8 cellular contexts compared by ENCODE assay signal in genomic region chr1:160539896-160540858, GRCh38. TPM values are rescaled to one million over a fixed set of nuclear protein-coding genes. Genes with fewer than 3 reads are reported as not detected.
DNase-seq lines count a peak whose midpoint lies in the region; ATAC-seq lines count a peak whose summit lies in the region.

No MANE protein-coding gene starts in this region.

- peak; percentile 7 for DNase-seq in Daoy (ENCODE audit: low read depth)
- peak; percentile 55 for DNase-seq in activated CD4-positive, alpha-beta T cell treated with anti-CD3 and anti-CD28 coated beads for 48 hours
- DNase-seq in left lobe of liver (ENCODE audit: low spot score) = no peak
- no peak for DNase-seq in amniotic stem cell (lab: John Stamatoyannopoulos, UW)
- no peak for DNase-seq in NCI-H1694 (lab: John Stamatoyannopoulos, UW)
- no peak for DNase-seq in NCI-H345 (lab: John Stamatoyannopoulos, UW)

- ATAC-seq in GM19468 (IDR thresholded peaks at IDR 0.05; ENCODE audit: extremely low read depth, unreplicated experiment) (peak; percentile 72), HG03575 (IDR thresholded peaks at IDR 0.05; ENCODE audit: extremely low read depth, insufficient number of reproducible peaks, low FRiP score, unreplicated experiment) (peak; percentile 75), left lobe of liver (peak; percentile 63)

RNA-seq across cellular contexts. Expression of gene SLAMF6, which starts 17.1 kb away (rescaled TPM):
- not detected in 2 replicates for total RNA-seq in Daoy (2014; rRNA removed; shearing (Covaris generic))
- total RNA-seq in left lobe of liver = 0.23 TPM

RNA-seq across cellular contexts. Expression of gene CD84, which starts 39.1 kb away (rescaled TPM):
- not detected in 2 replicates for total RNA-seq in Daoy (2014; rRNA removed; shearing (Covaris generic))
- 3.2 TPM for total RNA-seq in left lobe of liver

Comparison
In these comparisons a context has a peak if more than half of its experiments do, and no peak if none do; other contexts are left out.
1. DNase-seq: peak in Daoy (single experiment) and activated CD4-positive, alpha-beta T cell treated with anti-CD3 and anti-CD28 coated beads for 48 hours (single experiment); none in left lobe of liver (single experiment), amniotic stem cell (single experiment), NCI-H1694 (single experiment) and NCI-H345 (single experiment).
2. Peak in every context shown above with its lines, with median percentiles within 50 percentile points of each other: ATAC-seq.